Comparison of ENCODE assay signal across 23 cellular contexts in the genomic region with DNA sequence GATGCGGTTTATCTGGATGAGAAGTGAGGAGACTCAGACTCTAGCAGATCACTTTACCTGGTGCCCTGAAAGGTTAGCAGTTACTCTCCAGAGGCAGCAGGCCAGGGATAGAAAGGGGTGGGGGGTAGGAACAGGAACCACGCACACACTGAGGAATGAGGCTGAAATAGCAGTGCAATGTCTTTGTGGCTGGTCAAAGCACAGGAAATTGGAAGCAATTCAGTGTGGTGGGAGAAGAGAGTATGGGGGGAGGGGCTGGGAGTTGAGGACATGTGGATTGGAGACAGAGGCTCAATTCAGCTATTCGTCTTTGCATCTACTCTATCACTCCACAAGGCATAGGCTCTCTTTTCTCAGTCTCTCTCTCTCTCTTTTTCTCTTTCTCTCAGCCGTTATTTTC.
A peak's percentile ranks its signal among the peaks of the same experiment; 100 is the strongest.
DNase-seq lines count a peak whose midpoint lies in the region; ATAC-seq and TF ChIP-seq lines count a peak whose summit lies in the region.
"Had no signal": no experiment of that assay in that cellular context is flagged by ENCODE, and none has a peak within 500 bp of the region (broad histone marks: within the 10 kb centered on the region; RNA-seq: fewer than 3 reads in every experiment).

No MANE protein-coding gene starts in this region.

- CTCF ChIA-PET in A673 (lab: Charles Lee), result no interaction called here

- POLR2A ChIA-PET in A673 (lab: Charles Lee; ENCODE audit: low non-redundant PET), result no interaction called here

- intact Hi-C loops in A673 (cut with micrococcal nuclease; ENCODE audit: unreplicated experiment), result no loop called here
- intact Hi-C loops in upper lobe of right lung (cut with DNase I), result no loop called here

- DNase-seq in A673 (ENCODE audit: low spot score) (peak; percentile 46), choroid plexus epithelial cell (ENCODE audit: low read depth) (peak; percentile 45), islet precursor cell (peak; percentile 93), T-helper 2 cell (no peak), upper lobe of right lung (no peak)
- DNase-seq: 8988T; activated CD4-positive, alpha-beta T cell treated with anti-CD3 and anti-CD28 coated beads for 4 hours; activated T-cell treated with anti-CD3 and anti-CD28 coated beads for 4 hours; C1 segment of cervical spinal cord; DMS153; glutamatergic neuron; left ventricle myocardium inferior; NCI-H1048; NCI-H524 treated with DMSO at 0.1 percent for 48 hours; OCI-M1; psoas muscle; SK-N-SH; stimulated activated CD4-positive, alpha-beta T cell treated with anti-CD3 and anti-CD28 coated beads, Interleukin-15, amount 100 ng/mL, for 24 hours had no signal

- H3K9me3 ChIP-seq in A673 (ENCODE audit: low read depth, low read length, poor library complexity, severe bottlenecking), result no peaks in the 10 kb centered on the region
- H3K9me3 ChIP-seq in HUES64 (ENCODE audit: insufficient read depth, low read depth, low read length), result no peaks in the 10 kb centered on the region
- H3K9me3 ChIP-seq in upper lobe of right lung, result no peaks in the 10 kb centered on the region
- H3K9me3 ChIP-seq: left ventricle myocardium inferior, psoas muscle, SK-N-SH had no signal

- H3K27me3 ChIP-seq in A673 (replicated peaks; ENCODE audit: insufficient read depth, low read depth, low read length, poor library complexity) (no peaks in the 10 kb centered on the region), HUES64 (ENCODE audit: insufficient read depth, low read length) (no peaks in the 10 kb centered on the region), upper lobe of right lung (no peaks in the 10 kb centered on the region)

- TF ChIP-seq CTCF in A673 (conservative IDR thresholded peaks at IDR 0.05; ENCODE audit: low read depth, low read length) (no peak), choroid plexus epithelial cell (conservative IDR thresholded peaks at IDR 0.05; ENCODE audit: low read depth, low read length) (no peak), upper lobe of right lung (IDR thresholded peaks at IDR 0.05) (no peak)

- H3K36me3 ChIP-seq in A673 (ENCODE audit: insufficient read depth, low read length, poor library complexity, severe bottlenecking) (no peaks in the 10 kb centered on the region), HUES64 (ENCODE audit: insufficient read depth, low read length) (no peaks in the 10 kb centered on the region), upper lobe of right lung (no peaks in the 10 kb centered on the region)
- H3K36me3 ChIP-seq: left ventricle myocardium inferior had no signal

- no TSS peak for BruUV-seq in A673 (replicated peaks; lab: Mats Ljungman, UMichigan)

- H3K27ac ChIP-seq in A673 (ENCODE audit: low read depth, low read length, poor library complexity, severe bottlenecking), result no peak overlapping the region
- H3K27ac ChIP-seq in HUES64 (ENCODE audit: low read depth, low read length), result peak overlapping the region; percentile 73
- H3K27ac ChIP-seq in upper lobe of right lung, result no peak overlapping the region
- H3K27ac ChIP-seq: left ventricle myocardium inferior, psoas muscle had no signal

- H3K4me1 ChIP-seq in A673 (ENCODE audit: insufficient read depth, low read length, poor library complexity, severe bottlenecking) (peaks cover 7% of the 10 kb centered on the region), HUES64 (ENCODE audit: insufficient read depth, low read length) (peaks cover 22% of the 10 kb centered on the region), upper lobe of right lung (no peaks in the 10 kb centered on the region)
- H3K4me1 ChIP-seq: left ventricle myocardium inferior, psoas muscle had no signal

- H3K9ac ChIP-seq in HUES64 (ENCODE audit: low read depth, low read length), result peak overlapping the region; percentile 27; the same call in 1 of the 2 replicates
- H3K9ac ChIP-seq: SK-N-SH had no signal

- ATAC-seq in HG03039 (IDR thresholded peaks at IDR 0.05; ENCODE audit: unreplicated experiment), result no peak
- ATAC-seq in upper lobe of right lung, result no peak
- no peak for ATAC-seq in GM21423 (IDR thresholded peaks at IDR 0.05; ENCODE audit: unreplicated experiment)
- ATAC-seq: activated naive CD4-positive, alpha-beta T cell treated with anti-CD3 and anti-CD28 coated beads, Interleukin-2, amount 50 U/mL, for 72 hours; K562; psoas muscle had no signal

- no peak overlapping the region for H3K4me3 ChIP-seq in A673 (ENCODE audit: low read depth, low read length, poor library complexity, severe bottlenecking)
- no peak overlapping the region for H3K4me3 ChIP-seq in HUES64 (ENCODE audit: low read length)
- H3K4me3 ChIP-seq in choroid plexus epithelial cell (ENCODE audit: low read depth, low read length), result no peak overlapping the region
- no peak overlapping the region for H3K4me3 ChIP-seq in upper lobe of right lung
- H3K4me3 ChIP-seq: K562, left ventricle myocardium inferior, psoas muscle had no signal

- WGBS in HUES64, result 73% methylated on average over 3 of the region's 4 CpGs

Comparison
In these comparisons a context has a peak if more than half of its experiments do, and no peak if none do; other contexts are left out.
1. DNase-seq: peak in A673 (single experiment), choroid plexus epithelial cell (single experiment) and islet precursor cell (single experiment); none in T-helper 2 cell (0 of 5) and upper lobe of right lung (single experiment).